Comparison of ENCODE assay signal across 8 cellular contexts in the genomic region with DNA sequence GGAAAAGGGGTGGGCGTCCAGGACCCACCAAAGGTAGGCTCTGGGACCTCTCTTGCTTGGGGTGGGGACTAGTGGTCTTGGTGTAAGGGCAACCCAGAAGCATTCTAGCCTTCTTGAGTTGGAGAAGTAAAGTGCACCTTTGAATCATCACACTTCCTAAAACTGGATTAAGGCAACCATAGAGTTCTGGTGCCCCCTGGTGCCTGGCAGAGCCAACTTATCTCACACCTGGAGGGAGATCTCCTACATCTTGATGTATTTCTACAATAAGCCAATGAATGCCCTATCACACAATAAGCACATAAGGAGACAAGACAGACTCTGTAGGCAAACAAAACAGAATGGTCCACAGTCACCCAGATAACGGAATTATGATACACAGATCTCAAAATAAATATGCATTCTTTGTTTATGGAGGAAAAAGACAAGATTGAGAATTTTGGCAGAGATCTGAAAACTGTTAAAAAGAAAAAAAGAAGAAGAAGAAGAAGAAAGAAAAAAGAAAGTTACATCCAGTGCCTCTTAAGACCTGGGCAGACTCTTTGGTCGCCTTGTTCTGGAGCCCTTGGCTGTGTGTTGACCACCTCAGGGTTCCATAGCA.
A peak's percentile ranks its signal among the peaks of the same experiment; 100 is the strongest.
DNase-seq lines count a peak whose midpoint lies in the region; ATAC-seq, FAIRE-seq and TF ChIP-seq lines count a peak whose summit lies in the region.

No MANE protein-coding gene starts in this region.

- 63% methylated on average over 3 of the region's 3 CpGs for WGBS in K562 (ENCODE audit: insufficient coverage, low coverage, missing lambda C conversion rate)

- no peak overlapping the region for H3K27ac ChIP-seq in DND-41 (ENCODE audit: low read length)
- H3K27ac ChIP-seq in Panc1 (ENCODE audit: low read length), result no peak overlapping the region
- H3K27ac ChIP-seq in K562 (ENCODE audit: extremely low read depth, low read depth, low read length), result no peak overlapping the region
- H3K27ac ChIP-seq in lower lobe of right lung, result no peak overlapping the region

- peak; percentile 66 for FAIRE-seq in K562 (lab: Jason Lieb, UNC)

- POLR2A ChIA-PET in Panc1 (lab: Charles Lee), result no interaction called here
- POLR2A ChIA-PET in K562 (lab: Yijun Ruan, JAX), result no interaction called here

- no peaks in the 10 kb centered on the region for H3K9me1 ChIP-seq in K562 (ENCODE audit: control insufficient read depth, insufficient read depth, low read length)

- H3K36me3 ChIP-seq in DND-41 (ENCODE audit: insufficient read depth, low read length) (no peaks in the 10 kb centered on the region), Panc1 (ENCODE audit: control insufficient read depth, insufficient read depth, low read length) (no peaks in the 10 kb centered on the region), K562 (ENCODE audit: control insufficient read depth, insufficient read depth, low read length) (no peaks in the 10 kb centered on the region), lower lobe of right lung (no peaks in the 10 kb centered on the region)

- H3K4me1 ChIP-seq in DND-41 (ENCODE audit: insufficient read depth, low read length) (no peaks in the 10 kb centered on the region), Panc1 (ENCODE audit: control insufficient read depth, insufficient read depth, low read length) (0 out of 2 replicates have a peak, but pooled peaks cover 2% of the 10 kb centered on the region), K562 (replicated peaks in 1 of 2; ENCODE audit: control insufficient read depth in 2 of 2, insufficient read depth in 2 of 2, low read length in 2 of 2) (no peaks in the 10 kb centered on the region), lower lobe of right lung (no peaks in the 10 kb centered on the region)

- TF ChIP-seq EP300 in K562 (IDR thresholded peaks at IDR 0.05; ENCODE audit: low read length), result no peak

- peak; percentile 86 for ATAC-seq in DND-41 (ENCODE audit: insufficient read depth, low read depth)
- peak; percentile 91 for ATAC-seq in Panc1
- ATAC-seq in K562, result peak; percentile 65; the same call in 2 of the 3 replicates
- ATAC-seq in lower lobe of right lung, result peak in 1 of 2 donors; percentile 19
- ATAC-seq in HG02840 (IDR thresholded peaks at IDR 0.05; ENCODE audit: low FRiP score, unreplicated experiment), result no peak
- ATAC-seq in GM19455 (IDR thresholded peaks at IDR 0.05; ENCODE audit: unreplicated experiment), result no peak
- no peak for ATAC-seq in GM19467 (IDR thresholded peaks at IDR 0.05; ENCODE audit: unreplicated experiment)

- BruUV-seq in Panc1 (replicated peaks; lab: Mats Ljungman, UMichigan) (no TSS peak), K562 (replicated peaks; lab: Mats Ljungman, UMichigan) (no TSS peak)

- peaks cover 7% of the 10 kb centered on the region for H3K27me3 ChIP-seq in DND-41 (ENCODE audit: insufficient read depth, low read length, poor library complexity)
- peaks cover 2% of the 10 kb centered on the region; the same call in 1 of the 2 replicates for H3K27me3 ChIP-seq in Panc1 (ENCODE audit: control insufficient read depth, insufficient read depth, low read length)
- no peaks in the 10 kb centered on the region for H3K27me3 ChIP-seq in K562 (ENCODE audit: control insufficient read depth in 2 of 2, insufficient read depth in 2 of 2, low read length in 2 of 2)
- peaks cover 24% of the 10 kb centered on the region for H3K27me3 ChIP-seq in lower lobe of right lung (ENCODE audit: low read depth)

- DNase-seq in DND-41, result peak; percentile 70
- DNase-seq in HT1080 (ENCODE audit: low read depth), result peak; percentile 43
- peak; percentile 22 for DNase-seq in Panc1 (ENCODE audit: low read depth, low spot score)
- peak in 3 of 4 experiments; percentile 7 to 13 (median 11) for DNase-seq in K562 (ENCODE audit: extremely low read depth in 1 of 4, low spot score in 3 of 4)
- no peak for DNase-seq in lower lobe of right lung

- TF ChIP-seq POLR2A in K562 (conservative IDR thresholded peaks at IDR 0.05), result no peak

- peak in 1 of 2 experiments; percentile 45; a peak in 2 of 4 replicates for TF ChIP-seq RAD21 in K562 (CRISPR knock-in tag; conservative IDR thresholded peaks at IDR 0.05 in 1 of 2, IDR thresholded peaks at IDR 0.05 in 1 of 2)

- H4K20me1 ChIP-seq in DND-41 (ENCODE audit: insufficient read depth, low read length), result no peaks in the 10 kb centered on the region
- H4K20me1 ChIP-seq in K562 (replicated peaks; ENCODE audit: control insufficient read depth, insufficient read depth, low read length), result no peaks in the 10 kb centered on the region

- H2AFZ ChIP-seq in DND-41 (ENCODE audit: low read depth, low read length) (no peak overlapping the region), K562 (ENCODE audit: low read depth, low read length) (no peak overlapping the region)

- intact Hi-C loops in Panc1 (cut with micrococcal nuclease; ENCODE audit: unreplicated experiment) (no loop called here), K562 (cut with micrococcal nuclease) (no loop called here), lower lobe of right lung (cut with DNase I) (no loop called here)

- TF ChIP-seq CTCF in DND-41 (IDR thresholded peaks at IDR 0.05; ENCODE audit: borderline replicate concordance, extremely low read depth, low read length, poor library complexity, severe bottlenecking) (peak; percentile 79), Panc1 (IDR thresholded peaks at IDR 0.05) (peak; percentile 77), K562 (IDR thresholded peaks at IDR 0.05 in 2 of 3, conservative IDR thresholded peaks at IDR 0.05 in 1 of 3; ENCODE audit: insufficient read depth in 2 of 3, low read depth in 1 of 3, low read length in 3 of 3) (peak; percentile 24 to 34 (median 26); a peak in 3 of 6 replicates), lower lobe of right lung (IDR thresholded peaks at IDR 0.05) (peak; percentile 38)

- in situ Hi-C loops in Panc1 (cut with HindIII; ENCODE audit: low pct_unique_long_range_greater_than_20kb, low sequenced_read_pairs), result no loop called here
- in situ Hi-C loops in K562 (cut with MboI), result no loop called here

- no peak overlapping the region for H3K9ac ChIP-seq in DND-41 (ENCODE audit: low read depth, low read length)
- H3K9ac ChIP-seq in K562 (ENCODE audit: insufficient read depth in 1 of 2, low read depth in 2 of 2, low read length in 2 of 2), result no peak overlapping the region

- H3K9me3 ChIP-seq in DND-41 (ENCODE audit: insufficient read depth, low read length, severe bottlenecking) (peaks cover 15% of the 10 kb centered on the region), Panc1 (ENCODE audit: control insufficient read depth, insufficient read depth, low read depth, low read length) (no peaks in the 10 kb centered on the region), K562 (replicated peaks; ENCODE audit: control insufficient read depth, insufficient read depth, low read depth, low read length) (peaks cover 9% of the 10 kb centered on the region), lower lobe of right lung (peaks cover 12% of the 10 kb centered on the region)

- CTCF ChIA-PET in Panc1 (lab: Charles Lee), result no interaction called here
- CTCF ChIA-PET in K562 (lab: Yijun Ruan, JAX; ENCODE audit: low intra/inter-chr PET ratio), result no interaction called here

- no peak overlapping the region for H3K4me3 ChIP-seq in DND-41 (ENCODE audit: low read depth in 1 of 2, low read length in 2 of 2)
- no peak overlapping the region for H3K4me3 ChIP-seq in Panc1 (ENCODE audit: low read depth in 2 of 2, low read length in 2 of 2)
- H3K4me3 ChIP-seq in K562, result no peak overlapping the region
- no peak overlapping the region for H3K4me3 ChIP-seq in lower lobe of right lung

- H3K4me2 ChIP-seq in DND-41 (ENCODE audit: insufficient read depth, low read length) (no peak overlapping the region), K562 (ENCODE audit: insufficient read depth, low read length) (no peak overlapping the region)

- H3K79me2 ChIP-seq in DND-41 (ENCODE audit: insufficient read depth, low read length) (no peaks in the 10 kb centered on the region), K562 (ENCODE audit: control insufficient read depth, insufficient read depth, low read length) (no peaks in the 10 kb centered on the region)

TF ChIP-seq in K562, 482 proteins besides CTCF, POLR2A, EP300 and RAD21:
- TF ChIP-seq E2F3 (CRISPR knock-in tag; IDR thresholded peaks at IDR 0.05) (no peak), SMC3 (conservative IDR thresholded peaks at IDR 0.05; ENCODE audit: insufficient read depth, low read depth, low read length) (0 out of 2 replicates have a peak, but pooled peaks have one; percentile 21), ZNF408 (CRISPR knock-in tag; IDR thresholded peaks at IDR 0.05; ENCODE audit: low read depth) (no peak), GTF2A2 (tag; IDR thresholded peaks at IDR 0.05) (no peak), L3MBTL2 (IDR thresholded peaks at IDR 0.05) (no peak)
- TF ChIP-seq, protein P1, sequence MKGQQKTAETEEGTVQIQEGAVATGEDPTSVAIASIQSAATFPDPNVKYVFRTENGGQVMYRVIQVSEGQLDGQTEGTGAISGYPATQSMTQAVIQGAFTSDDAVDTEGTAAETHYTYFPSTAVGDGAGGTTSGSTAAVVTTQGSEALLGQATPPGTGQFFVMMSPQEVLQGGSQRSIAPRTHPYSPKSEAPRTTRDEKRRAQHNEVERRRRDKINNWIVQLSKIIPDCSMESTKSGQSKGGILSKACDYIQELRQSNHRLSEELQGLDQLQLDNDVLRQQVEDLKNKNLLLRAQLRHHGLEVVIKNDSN (CRISPR knock-in tag; IDR thresholded peaks at IDR 0.05), result no peak

Comparison
In these comparisons a context has a peak if more than half of its experiments do, and no peak if none do; other contexts are left out.
1. ATAC-seq: peak in DND-41 (single experiment), Panc1 (single experiment) and K562 (single experiment); none in HG02840 (single experiment), GM19455 (single experiment) and GM19467 (single experiment).
2. CTCF ChIP-seq: peak in every context shown above with its lines; median percentile 79 in DND-41; 77 in Panc1; 38 in lower lobe of right lung; 26 in K562.